Comparison of ENCODE assay signal across 1 cellular context in genomic region chr18:9069482-9070059, GRCh38.
TF ChIP-seq lines count a peak whose summit lies in the region.

No MANE protein-coding gene starts in this region.

TF ChIP-seq in GM12878, 131 proteins besides CTCF, POLR2A, EP300 and RAD21 (continued from another document):
- no peak for TF ChIP-seq PBX3 (IDR thresholded peaks at IDR 0.05; ENCODE audit: insufficient replicate concordance, low read depth, low read length)
TF ChIP-seq in GM12878: peak in this region for 35.
